ENCODE assay signal across 29 cellular contexts in genomic region chr21:16492356-16492755, GRCh38.
"Had no signal": no experiment of that assay in that cellular context is flagged by ENCODE, and none has a peak within 500 bp of the region (broad histone marks: within the 10 kb centered on the region; RNA-seq: fewer than 3 reads in every experiment).

No MANE protein-coding gene starts in this region.

- H3K36me3 ChIP-seq: ascending aorta, esophagus muscularis mucosa, gastrocnemius medialis, WERI-Rb-1 had no signal

- H3K27me3 ChIP-seq: ascending aorta, esophagus muscularis mucosa, foreskin keratinocyte, gastrocnemius medialis, heart left ventricle had no signal

- H3K4me1 Mint-ChIP-seq: activated CD4-positive, alpha-beta T cell treated with anti-CD3 and anti-CD28 coated beads for 36 hours; activated CD4-positive, alpha-beta T cell treated with anti-CD3 and anti-CD28 coated beads, Interleukin-2, amount 10 ng/mL, durations not matched to agents 24 days and 14 days; activated CD8-positive, alpha-beta memory T cell treated with anti-CD3 and anti-CD28 coated beads, Interleukin-2, amount 10 ng/mL, durations not matched to agents 7 days and 5 days; activated naive CD4-positive, alpha-beta T cell treated with anti-CD3 and anti-CD28 coated beads, Interleukin-2, amount 10 ng/mL, durations not matched to agents 7 days and 5 days; activated naive CD8-positive, alpha-beta T cell treated with anti-CD3 and anti-CD28 coated beads, Interleukin-2, amount 10 ng/mL, durations not matched to agents 7 days and 5 days; central memory CD8-positive, alpha-beta T cell had no signal

- H3K27ac ChIP-seq: ascending aorta, esophagus muscularis mucosa, foreskin keratinocyte, gastrocnemius medialis, heart left ventricle, WERI-Rb-1 had no signal

- H3K36me3 Mint-ChIP-seq: activated CD4-positive, alpha-beta memory T cell treated with anti-CD3 and anti-CD28 coated beads for 36 hours; activated CD8-positive, alpha-beta memory T cell treated with anti-CD3 and anti-CD28 coated beads, Interleukin-2, amount 10 ng/mL, durations not matched to agents 7 days and 5 days; activated naive CD4-positive, alpha-beta T cell treated with anti-CD3 and anti-CD28 coated beads, Interleukin-2, amount 10 ng/mL, durations not matched to agents 7 days and 5 days; activated naive CD4-positive, alpha-beta T cell treated with anti-CD3 and anti-CD28 coated beads, Interleukin-2, amount 50 U/mL, for 72 hours; activated naive CD8-positive, alpha-beta T cell treated with anti-CD3 and anti-CD28 coated beads, Interleukin-2, amount 10 ng/mL, durations not matched to agents 7 days and 5 days had no signal

- DNase-seq: activated CD4-positive, alpha-beta memory T cell treated with anti-CD3 and anti-CD28 coated beads for 36 hours; activated CD4-positive, alpha-beta T cell treated with anti-CD3 and anti-CD28 coated beads for 36 hours; activated CD4-positive, alpha-beta T cell treated with anti-CD3 and anti-CD28 coated beads, Interleukin-2, amount 10 ng/mL, durations not matched to agents 24 days and 14 days; activated CD4-positive, CD25-positive, alpha-beta regulatory T cell; activated CD4-positive, CD25-positive, alpha-beta regulatory T cell treated with anti-CD3 and anti-CD28 coated beads, Interleukin-2, amount 50 U/mL, for 72 hours; activated CD8-positive, alpha-beta memory T cell treated with anti-CD3 and anti-CD28 coated beads, Interleukin-2, amount 10 ng/mL, durations not matched to agents 7 days and 5 days; activated CD8-positive, alpha-beta memory T cell treated with anti-CD3 and anti-CD28 coated beads, Interleukin-2, amount 50 U/mL, for 4 hours; activated CD8-positive, alpha-beta T cell treated with anti-CD3 and anti-CD28 coated beads, Interleukin-2, amount 10 ng/mL, durations not matched to agents 7 days and 5 days; activated gamma-delta T cell; activated naive CD4-positive, alpha-beta T cell; activated naive CD4-positive, alpha-beta T cell treated with anti-CD3 and anti-CD28 coated beads, Interleukin-2, amount 10 ng/mL, durations not matched to agents 7 days and 5 days; activated naive CD8-positive, alpha-beta T cell treated with anti-CD3 and anti-CD28 coated beads, Interleukin-2, amount 10 ng/mL, durations not matched to agents 7 days and 5 days; activated T-cell treated with anti-CD3 and anti-CD28 coated beads, Interleukin-2, amount 50 U/mL, for 1 hour; activated T-cell treated with anti-CD3 and anti-CD28 coated beads, Interleukin-2, amount 50 U/mL, for 72 hours; cortex of kidney; dermis blood vessel endothelial cell; effector CD4-positive, alpha-beta T cell; effector memory CD8-positive, alpha-beta T cell; erythroblast; foreskin keratinocyte; gastrocnemius medialis; glutamatergic neuron; heart left ventricle; T1000; WERI-Rb-1 had no signal

- H3K4me1 ChIP-seq: ascending aorta, foreskin keratinocyte had no signal

- ATAC-seq: activated CD4-positive, alpha-beta T cell treated with anti-CD3 and anti-CD28 coated beads for 36 hours; activated CD8-positive, alpha-beta memory T cell treated with anti-CD3 and anti-CD28 coated beads, Interleukin-2, amount 10 ng/mL, durations not matched to agents 7 days and 5 days; activated CD8-positive, alpha-beta T cell treated with anti-CD3 and anti-CD28 coated beads, Interleukin-2, amount 10 ng/mL, durations not matched to agents 7 days and 5 days; activated naive CD4-positive, alpha-beta T cell treated with anti-CD3 and anti-CD28 coated beads, Interleukin-2, amount 50 U/mL, for 72 hours; activated T-cell treated with anti-CD3 and anti-CD28 coated beads, Interleukin-2, amount 50 U/mL, for 72 hours; effector memory CD8-positive, alpha-beta T cell; foreskin keratinocyte; gastrocnemius medialis; heart left ventricle had no signal

- H3K4me3 Mint-ChIP-seq: activated CD4-positive, alpha-beta memory T cell treated with anti-CD3 and anti-CD28 coated beads for 36 hours; activated CD4-positive, alpha-beta T cell treated with anti-CD3 and anti-CD28 coated beads for 36 hours; activated CD4-positive, alpha-beta T cell treated with anti-CD3 and anti-CD28 coated beads, Interleukin-2, amount 10 ng/mL, durations not matched to agents 24 days and 14 days; activated CD8-positive, alpha-beta memory T cell treated with anti-CD3 and anti-CD28 coated beads, Interleukin-2, amount 10 ng/mL, durations not matched to agents 7 days and 5 days; activated CD8-positive, alpha-beta T cell treated with anti-CD3 and anti-CD28 coated beads, Interleukin-2, amount 10 ng/mL, durations not matched to agents 7 days and 5 days; activated naive CD4-positive, alpha-beta T cell treated with anti-CD3 and anti-CD28 coated beads, Interleukin-2, amount 10 ng/mL, durations not matched to agents 7 days and 5 days; activated naive CD8-positive, alpha-beta T cell treated with anti-CD3 and anti-CD28 coated beads, Interleukin-2, amount 10 ng/mL, durations not matched to agents 7 days and 5 days; activated T-cell treated with anti-CD3 and anti-CD28 coated beads, Interleukin-2, amount 50 U/mL, for 72 hours; central memory CD8-positive, alpha-beta T cell; effector memory CD8-positive, alpha-beta T cell had no signal

- H3K27me3 Mint-ChIP-seq: activated CD4-positive, alpha-beta memory T cell treated with anti-CD3 and anti-CD28 coated beads for 36 hours; activated CD4-positive, alpha-beta T cell treated with anti-CD3 and anti-CD28 coated beads for 36 hours; activated CD4-positive, alpha-beta T cell treated with anti-CD3 and anti-CD28 coated beads, Interleukin-2, amount 10 ng/mL, durations not matched to agents 24 days and 14 days; activated CD8-positive, alpha-beta memory T cell treated with anti-CD3 and anti-CD28 coated beads, Interleukin-2, amount 10 ng/mL, durations not matched to agents 7 days and 5 days; activated naive CD4-positive, alpha-beta T cell treated with anti-CD3 and anti-CD28 coated beads, Interleukin-2, amount 10 ng/mL, durations not matched to agents 7 days and 5 days; activated naive CD8-positive, alpha-beta T cell treated with anti-CD3 and anti-CD28 coated beads, Interleukin-2, amount 10 ng/mL, durations not matched to agents 7 days and 5 days; central memory CD8-positive, alpha-beta T cell; effector memory CD8-positive, alpha-beta T cell had no signal

- H3K9me3 ChIP-seq: ascending aorta, esophagus muscularis mucosa, gastrocnemius medialis had no signal

- H3K4me3 ChIP-seq: ascending aorta, esophagus muscularis mucosa, heart left ventricle had no signal

- H3K27ac Mint-ChIP-seq: activated CD4-positive, alpha-beta memory T cell treated with anti-CD3 and anti-CD28 coated beads for 36 hours; activated CD4-positive, alpha-beta T cell treated with anti-CD3 and anti-CD28 coated beads for 36 hours; activated CD4-positive, alpha-beta T cell treated with anti-CD3 and anti-CD28 coated beads, Interleukin-2, amount 10 ng/mL, durations not matched to agents 24 days and 14 days; activated CD8-positive, alpha-beta memory T cell treated with anti-CD3 and anti-CD28 coated beads, Interleukin-2, amount 10 ng/mL, durations not matched to agents 7 days and 5 days; activated CD8-positive, alpha-beta T cell treated with anti-CD3 and anti-CD28 coated beads, Interleukin-2, amount 10 ng/mL, durations not matched to agents 7 days and 5 days; activated naive CD4-positive, alpha-beta T cell treated with anti-CD3 and anti-CD28 coated beads, Interleukin-2, amount 10 ng/mL, durations not matched to agents 7 days and 5 days; activated naive CD4-positive, alpha-beta T cell treated with anti-CD3 and anti-CD28 coated beads, Interleukin-2, amount 50 U/mL, for 72 hours; activated naive CD8-positive, alpha-beta T cell treated with anti-CD3 and anti-CD28 coated beads, Interleukin-2, amount 10 ng/mL, durations not matched to agents 7 days and 5 days; activated T-cell treated with anti-CD3 and anti-CD28 coated beads, Interleukin-2, amount 50 U/mL, for 72 hours; effector memory CD8-positive, alpha-beta T cell had no signal
